In genomic region chr13:82076421-82076820, GRCh38 we compare ENCODE assay signal across 22 cellular contexts.
"Had no signal": no experiment of that assay in that cellular context is flagged by ENCODE, and none has a peak within 500 bp of the region (broad histone marks: within the 10 kb centered on the region; RNA-seq: fewer than 3 reads in every experiment).

No MANE protein-coding gene starts in this region.

- H3K9me3 ChIP-seq: breast epithelium, left ventricle myocardium inferior, sigmoid colon, testis, uterus had no signal

- H3K4me1 ChIP-seq: breast epithelium, foreskin keratinocyte, left ventricle myocardium inferior, sigmoid colon, testis, uterus had no signal

- H3K9me3 Mint-ChIP-seq: neural crest cell, WTC11 had no signal

- H3K4me1 Mint-ChIP-seq: activated naive CD8-positive, alpha-beta T cell treated with anti-CD3 and anti-CD28 coated beads for 36 hours; central memory CD8-positive, alpha-beta T cell; immature natural killer cell; naive thymus-derived CD4-positive, alpha-beta T cell; neural crest cell; stimulated activated naive B cell treated with anti-CD40 and anti-IgM and Interleukin-4, amounts not matched to agents 10 μg/mL and 1 μg/mL and 100 μg/mL, for 72 hours had no signal

- H3K27ac ChIP-seq: breast epithelium, foreskin keratinocyte, left ventricle myocardium inferior, sigmoid colon, testis, uterus had no signal

- H3K27me3 Mint-ChIP-seq: activated naive CD8-positive, alpha-beta T cell treated with anti-CD3 and anti-CD28 coated beads for 36 hours; central memory CD8-positive, alpha-beta T cell; naive thymus-derived CD4-positive, alpha-beta T cell; stimulated activated naive B cell treated with anti-CD40 and anti-IgM and Interleukin-4, amounts not matched to agents 10 μg/mL and 1 μg/mL and 100 μg/mL, for 72 hours had no signal

- H3K4me3 ChIP-seq: breast epithelium, left ventricle myocardium inferior, sigmoid colon, smooth muscle cell, testis, uterus had no signal

- H3K4me3 Mint-ChIP-seq: activated naive CD8-positive, alpha-beta T cell treated with anti-CD3 and anti-CD28 coated beads for 36 hours; central memory CD8-positive, alpha-beta T cell; immature natural killer cell; naive thymus-derived CD4-positive, alpha-beta T cell; neural crest cell; stimulated activated naive B cell treated with anti-CD40 and anti-IgM and Interleukin-4, amounts not matched to agents 10 μg/mL and 1 μg/mL and 100 μg/mL, for 72 hours; WTC11 had no signal

- DNase-seq: activated CD4-positive, alpha-beta T cell treated with anti-CD3 and anti-CD28 coated beads, Interleukin-2, amount 50 U/mL, for 48 hours; activated naive CD4-positive, alpha-beta T cell treated with Interleukin-2 at 50 U/mL for 16 hours; activated naive CD8-positive, alpha-beta T cell treated with anti-CD3 and anti-CD28 coated beads for 36 hours; activated T-cell treated with anti-CD3 and anti-CD28 coated beads, Interleukin-2, amount 50 U/mL, for 48 hours; effector memory CD4-positive, alpha-beta T cell; foreskin keratinocyte; immature natural killer cell; kidney glomerular epithelial cell; left ventricle myocardium inferior; naive thymus-derived CD4-positive, alpha-beta T cell; posterior cingulate gyrus; sigmoid colon; stimulated activated CD4-positive, alpha-beta T cell treated with anti-CD3 and anti-CD28 coated beads, Interleukin-15, amount 100 ng/mL, for 24 hours; stimulated activated naive B cell treated with anti-CD40 and anti-IgM and Interleukin-4, amounts not matched to agents 10 μg/mL and 1 μg/mL and 100 μg/mL, for 72 hours; testis; trophoblast cell; uterus had no signal

- ATAC-seq: foreskin keratinocyte; naive thymus-derived CD4-positive, alpha-beta T cell; stimulated activated naive B cell treated with anti-CD40 and anti-IgM and Interleukin-4, amounts not matched to agents 10 μg/mL and 1 μg/mL and 100 μg/mL, for 72 hours; WTC11 had no signal

- H3K27me3 ChIP-seq: breast epithelium, foreskin keratinocyte, sigmoid colon, testis, uterus had no signal

- H3K27ac Mint-ChIP-seq: activated naive CD8-positive, alpha-beta T cell treated with anti-CD3 and anti-CD28 coated beads for 36 hours; immature natural killer cell; naive thymus-derived CD4-positive, alpha-beta T cell; stimulated activated naive B cell treated with anti-CD40 and anti-IgM and Interleukin-4, amounts not matched to agents 10 μg/mL and 1 μg/mL and 100 μg/mL, for 72 hours; WTC11 had no signal

- H3K36me3 Mint-ChIP-seq: activated naive CD8-positive, alpha-beta T cell treated with anti-CD3 and anti-CD28 coated beads for 36 hours; immature natural killer cell; naive thymus-derived CD4-positive, alpha-beta T cell; stimulated activated naive B cell treated with anti-CD40 and anti-IgM and Interleukin-4, amounts not matched to agents 10 μg/mL and 1 μg/mL and 100 μg/mL, for 72 hours; WTC11 had no signal

- H3K36me3 ChIP-seq: breast epithelium, left ventricle myocardium inferior, sigmoid colon, uterus had no signal
